8 cellular contexts compared by ENCODE assay signal in genomic region chr2:144374163-144374661, GRCh38.
DNase-seq lines count a peak whose midpoint lies in the region; ATAC-seq and TF ChIP-seq lines count a peak whose summit lies in the region.

No MANE protein-coding gene starts in this region.

- ATAC-seq in GM19043 (IDR thresholded peaks at IDR 0.05; ENCODE audit: low read depth, unreplicated experiment) = peak; percentile 70
- peak; percentile 80 for ATAC-seq in HG02870 (IDR thresholded peaks at IDR 0.05; ENCODE audit: unreplicated experiment)
- no peak for ATAC-seq in aorta (ENCODE audit: low FRiP score)

- H3K9me3 ChIP-seq in OCI-LY3 (ENCODE audit: insufficient read depth, low read length) (no peaks in the 10 kb centered on the region), aorta (ENCODE audit: control insufficient read depth, low read length) (no peaks in the 10 kb centered on the region)

- H3K4me1 Mint-ChIP-seq in nephron progenitor cell = peaks cover 56% of the 10 kb centered on the region

- H2AFZ ChIP-seq in OCI-LY3 (ENCODE audit: low read depth, low read length) = no peak overlapping the region

- no peaks in the 10 kb centered on the region for H3K79me2 ChIP-seq in OCI-LY3 (ENCODE audit: low read length)

- 50 to 54% methylated on average over 6 of the region's 6 CpGs for WGBS in aorta, 2 donors

- no peaks in the 10 kb centered on the region for H3K27me3 Mint-ChIP-seq in nephron progenitor cell (ENCODE audit: low read depth, poor library complexity)

- H3K9me3 Mint-ChIP-seq in nephron progenitor cell = no peaks in the 10 kb centered on the region

- H3K27ac ChIP-seq in OCI-LY3 (ENCODE audit: low read length) = peak overlapping the region; percentile 77
- H3K27ac ChIP-seq in aorta (ENCODE audit: low read depth in 1 of 2, low read length in 2 of 2) = no peak overlapping the region

- no peak for DNase-seq in nephron progenitor cell
- DNase-seq in HuH-7 (ENCODE audit: low spot score) = no peak
- DNase-seq in NK-92 (lab: John Stamatoyannopoulos, UW; ENCODE audit: unreplicated experiment) = no peak
- DNase-seq in aorta = no peak
- no peak for DNase-seq in COLO668 (lab: John Stamatoyannopoulos, UW; ENCODE audit: unreplicated experiment)

- H3K4me2 ChIP-seq in OCI-LY3 (ENCODE audit: low read length) = peak overlapping the region; percentile 99

- H3K4me3 ChIP-seq in OCI-LY3 (ENCODE audit: low read length) (peak overlapping the region; percentile 72), aorta (ENCODE audit: low read length in 2 of 2) (no peak overlapping the region)

- H3K9ac ChIP-seq in OCI-LY3 (ENCODE audit: low read length) = peak overlapping the region; percentile 52

- intact Hi-C loops in aorta (cut with DNase I) = no loop called here

- TF ChIP-seq CTCF in OCI-LY3 (IDR thresholded peaks at IDR 0.05; ENCODE audit: low read depth, low read length) = no peak
- TF ChIP-seq CTCF in nephron progenitor cell (IDR thresholded peaks at IDR 0.05) = no peak

- no peaks in the 10 kb centered on the region for H4K20me1 ChIP-seq in OCI-LY3 (ENCODE audit: insufficient read depth, low read length)

- H3K36me3 Mint-ChIP-seq in nephron progenitor cell (ENCODE audit: low read depth) = no peaks in the 10 kb centered on the region

- no peak overlapping the region for H3K4me3 Mint-ChIP-seq in nephron progenitor cell

- H3K36me3 ChIP-seq in OCI-LY3 (replicated peaks; ENCODE audit: low read depth, low read length) = no peaks in the 10 kb centered on the region
- H3K36me3 ChIP-seq in aorta (ENCODE audit: control insufficient read depth in 1 of 2, insufficient read depth in 2 of 2, low read length in 1 of 2) = no peaks in the 10 kb centered on the region

- H3K27me3 ChIP-seq in OCI-LY3 (ENCODE audit: low read depth, low read length) (0 out of 2 replicates have a peak, but pooled peaks cover 3% of the 10 kb centered on the region), aorta (ENCODE audit: control insufficient read depth in 1 of 2, insufficient read depth in 2 of 2, low read length in 1 of 2) (no peaks in the 10 kb centered on the region)

- peak overlapping the region; percentile 60 for H3K27ac Mint-ChIP-seq in nephron progenitor cell

- H3K4me1 ChIP-seq in OCI-LY3 (ENCODE audit: low read length) (peaks cover 48% of the 10 kb centered on the region), aorta (ENCODE audit: control insufficient read depth in 1 of 2, insufficient read depth in 2 of 2, low read length in 2 of 2) (peaks cover 2 to 4% of the 10 kb centered on the region in 2 donors)
